ENCODE assay signal across 32 cellular contexts in genomic region chr1:156400191-156400920, GRCh38. TPM values are rescaled to one million over a fixed set of nuclear protein-coding genes. Genes with fewer than 3 reads are reported as not detected.
DNase-seq lines count a peak whose midpoint lies in the region; ATAC-seq, FAIRE-seq and TF ChIP-seq lines count a peak whose summit lies in the region.
"Had no signal": no experiment of that assay in that cellular context is flagged by ENCODE, and none has a peak within 500 bp of the region (broad histone marks: within the 10 kb centered on the region; RNA-seq: fewer than 3 reads in every experiment).

No MANE protein-coding gene starts in this region.

- TF ChIP-seq CTCF in H1 (IDR thresholded peaks at IDR 0.05; ENCODE audit: control extremely low read depth in 1 of 3, insufficient read depth in 1 of 3, low read depth in 1 of 3, low read length in 3 of 3), result no peak
- no peak for TF ChIP-seq CTCF in endothelial cell (IDR thresholded peaks at IDR 0.05; ENCODE audit: unreplicated experiment)

- no peaks in the 10 kb centered on the region for H4K20me1 ChIP-seq in H1 (replicated peaks in 1 of 2; ENCODE audit: control insufficient read depth in 1 of 2, insufficient read depth in 2 of 2, low read length in 2 of 2)

- no peak overlapping the region for H4K91ac ChIP-seq in H1 (replicated peaks; ENCODE audit: insufficient read length, low read length)

- peak; percentile 82 for DNase-seq in NCI-H526 treated with DMSO at 0.1 percent for 48 hours (lab: John Stamatoyannopoulos, UW)
- no peak for DNase-seq in H1 (ENCODE audit: low read depth in 1 of 2, low spot score in 2 of 2)
- peak in 51 of 56 donors; percentile 33 to 90 (median 70) for DNase-seq in nucleus accumbens (lab: John Stamatoyannopoulos, UW)
- no peak for DNase-seq in endothelial cell (ENCODE audit: low spot score)
- no peak for DNase-seq in sciatic nerve (ENCODE audit: low spot score)
- DNase-seq: activated CD4-positive, alpha-beta memory T cell treated with anti-CD3 and anti-CD28 coated beads for 36 hours; activated CD8-positive, alpha-beta memory T cell treated with anti-CD3 and anti-CD28 coated beads, Interleukin-2, amount 50 U/mL, for 4 hours; activated naive CD4-positive, alpha-beta T cell treated with anti-CD3 and anti-CD28 coated beads, Interleukin-2, amount 50 U/mL, for 16 hours; amniotic stem cell; colonic mucosa; effector CD8-positive, alpha-beta T cell; Karpas-422; NCI-H2029 treated with DMSO at 0.1 percent for 48 hours; NK-92 treated with Interleukin-12 subunit alpha and Interleukin-12 subunit beta, amount 100 ng/mL, for 24 hours; sigmoid colon; stimulated activated CD4-positive, alpha-beta T cell treated with anti-CD3 and anti-CD28 coated beads, Interleukin-12 subunit alpha, Interleukin-12 subunit beta, amount 100 ng/mL, for 4 hours; stimulated activated CD4-positive, alpha-beta T cell treated with anti-CD3 and anti-CD28 coated beads, Interleukin-2, amount 100 ng/mL, for 48 hours; T-helper 17 cell had no signal

- TF ChIP-seq RAD21 in H1 (IDR thresholded peaks at IDR 0.05 in 1 of 2, conservative IDR thresholded peaks at IDR 0.05 in 1 of 2; ENCODE audit: low read depth in 2 of 2, low read length in 2 of 2), result no peak

- H2BK5ac ChIP-seq in H1 (ENCODE audit: low read depth, low read length), result no peak overlapping the region

- no peaks in the 10 kb centered on the region for H3K9me3 Mint-ChIP-seq in endothelial cell (ENCODE audit: unreplicated experiment)
- H3K9me3 Mint-ChIP-seq: activated CD4-positive, alpha-beta memory T cell treated with anti-CD3 and anti-CD28 coated beads for 36 hours; type B pancreatic cell had no signal

- peak overlapping the region; percentile 39; the same call in 1 of the 2 replicates for H2BK12ac ChIP-seq in H1 (ENCODE audit: low read depth, low read length)

- H3K79me2 ChIP-seq in H1 (ENCODE audit: control insufficient read depth in 1 of 2, insufficient read depth in 2 of 2, low read length in 2 of 2), result no peaks in the 10 kb centered on the region

- H3K79me1 ChIP-seq in H1 (ENCODE audit: low read depth, low read length), result no peaks in the 10 kb centered on the region

- H3K36me3 ChIP-seq in H1 (ENCODE audit: control insufficient read depth in 2 of 4, insufficient read depth in 4 of 4, low read length in 3 of 4), result no peaks in the 10 kb centered on the region
- H3K36me3 ChIP-seq: colonic mucosa, HAP-1, left lung, prostate gland, sigmoid colon had no signal

- H3K9ac ChIP-seq in H1 (replicated peaks in 1 of 4; ENCODE audit: extremely low read depth in 1 of 4, low read depth in 3 of 4, low read length in 3 of 4), result no peak overlapping the region

- no peak overlapping the region for H3K4me3 ChIP-seq in H1 (ENCODE audit: extremely low read depth in 1 of 4, insufficient read depth in 2 of 4, low read depth in 3 of 4, low read length in 4 of 4)
- H3K4me3 ChIP-seq: colonic mucosa, GM12878, HAP-1, left lung, prostate gland, sigmoid colon had no signal

- no peak overlapping the region for H3K4me3 Mint-ChIP-seq in endothelial cell (ENCODE audit: unreplicated experiment)
- H3K4me3 Mint-ChIP-seq: activated CD4-positive, alpha-beta memory T cell treated with anti-CD3 and anti-CD28 coated beads for 36 hours; T-helper 17 cell; type B pancreatic cell had no signal

- no peak overlapping the region for H3K56ac ChIP-seq in H1 (replicated peaks; ENCODE audit: insufficient read length, low read depth, low read length)

- TF ChIP-seq EP300 in H1 (IDR thresholded peaks at IDR 0.05; ENCODE audit: borderline replicate concordance in 1 of 2, low read depth in 2 of 2, low read length in 2 of 2), result no peak

- peaks cover 8% of the 10 kb centered on the region for H3K4me1 Mint-ChIP-seq in endothelial cell (ENCODE audit: unreplicated experiment)

- H3K23ac ChIP-seq in H1 (ENCODE audit: insufficient read length), result no peak overlapping the region

- no peak overlapping the region for H3K27ac Mint-ChIP-seq in endothelial cell (ENCODE audit: unreplicated experiment)
- H3K27ac Mint-ChIP-seq: activated CD4-positive, alpha-beta memory T cell treated with anti-CD3 and anti-CD28 coated beads for 36 hours; T-helper 17 cell had no signal

- H3K18ac ChIP-seq in H1 (ENCODE audit: extremely low read depth, low read length), result no peak overlapping the region; the same call in 1 of the 2 replicates

- no peak for FAIRE-seq in H1 (lab: Jason Lieb, UNC)
- FAIRE-seq: bronchial epithelial cell, GM12878 had no signal

- H3K36me3 Mint-ChIP-seq in endothelial cell (ENCODE audit: low read depth, unreplicated experiment), result peaks cover 3% of the 10 kb centered on the region
- H3K36me3 Mint-ChIP-seq: activated CD4-positive, alpha-beta memory T cell treated with anti-CD3 and anti-CD28 coated beads for 36 hours; type B pancreatic cell had no signal

- no peak overlapping the region for H2BK120ac ChIP-seq in H1 (replicated peaks; ENCODE audit: low read depth, low read length)

- intact Hi-C loops in sciatic nerve (cut with DNase I), result no loop called here

- H3K4ac ChIP-seq in H1 (replicated peaks; ENCODE audit: insufficient read length, low read depth, low read length), result no peak overlapping the region

- H4K8ac ChIP-seq in H1 (ENCODE audit: extremely low read depth, insufficient read depth, low read length), result no peak overlapping the region

- no peak overlapping the region for H2BK20ac ChIP-seq in H1 (ENCODE audit: low read length)

- H3K14ac ChIP-seq in H1 (ENCODE audit: insufficient read length), result no peak overlapping the region

- H3K9me3 ChIP-seq in H1 (ENCODE audit: insufficient read depth in 2 of 2, low read depth in 1 of 2, low read length in 1 of 2), result no peaks in the 10 kb centered on the region
- H3K9me3 ChIP-seq: colonic mucosa, HAP-1, left lung, prostate gland, sigmoid colon had no signal

- no peak for ATAC-seq in GM21825 (IDR thresholded peaks at IDR 0.05; ENCODE audit: unreplicated experiment)
- no peak for ATAC-seq in HG03280 (IDR thresholded peaks at IDR 0.05; ENCODE audit: unreplicated experiment)
- no peak for ATAC-seq in sciatic nerve
- ATAC-seq: activated CD4-positive, CD25-positive, alpha-beta regulatory T cell treated with anti-CD3 and anti-CD28 coated beads, Interleukin-2, amount 50 U/mL, for 24 hours; GM12878; left lung; Right ventricle myocardium inferior; SK-N-SH treated with all-trans-retinoic acid at 6 μM for 48 hours; T-helper 17 cell had no signal

- no peak overlapping the region for H3K27ac ChIP-seq in H1 (ENCODE audit: low read depth, low read length)
- H3K27ac ChIP-seq: colonic mucosa, left lung, prostate gland, sigmoid colon had no signal

- POLR2A ChIA-PET in H1 (lab: Charles Lee; ENCODE audit: partially characterized antibody), result interaction anchor here (0.6 to 3.0 kb wide), 7 partner anchors 9 to 127 kb away, joined by 3 to 8 read pairs (median 3); partner anchors contain the start of genes CCT3 and TSACC

- TF ChIP-seq POLR2A in H1 (IDR thresholded peaks at IDR 0.05; ENCODE audit: control extremely low read depth in 1 of 2, low read depth in 2 of 2, low read length in 2 of 2), result no peak

- CTCF ChIA-PET in H1 (lab: Charles Lee; ENCODE audit: partially characterized antibody), result interaction anchor here (0.8 to 26.1 kb wide), 6 partner anchors 12 to 260 kb away, joined by 3 to 517 read pairs (median 5); no protein-coding TSS in a partner anchor

- H3K23me2 ChIP-seq in H1 (ENCODE audit: low read depth, low read length), result no peaks in the 10 kb centered on the region

- H2AK5ac ChIP-seq in H1 (ENCODE audit: low read depth, low read length), result no peak overlapping the region

- WGBS in H1 (ENCODE audit: extremely low coverage in 1 of 2, insufficient coverage in 1 of 2, insufficient read length in 1 of 2, insufficient replicate concordance in 2 of 2, low coverage in 1 of 2, low lambda C conversion rate in 2 of 2, missing lambda C conversion rate in 1 of 2), 2 experiments, result 81% methylated on average over 15 of the region's 25 CpGs; no CpG with 5 or more reads in 1 of the 2 experiments

- no peak overlapping the region for H3K4me2 ChIP-seq in H1 (ENCODE audit: insufficient read depth in 1 of 2, low read depth in 2 of 2, low read length in 2 of 2)

- H2BK15ac ChIP-seq in H1 (ENCODE audit: low read length), result no peak overlapping the region

- H2AFZ ChIP-seq in H1 (ENCODE audit: low read length), result no peak overlapping the region

- H4K5ac ChIP-seq in H1 (ENCODE audit: insufficient read length, low read depth, low read length), result no peak overlapping the region

- peaks cover 6 to 25% (median 22%) of the 10 kb centered on the region in 4 experiments for H3K4me1 ChIP-seq in H1 (replicated peaks in 1 of 4; ENCODE audit: control insufficient read depth in 3 of 4, insufficient read depth in 4 of 4, low read length in 3 of 4)
- H3K4me1 ChIP-seq: colonic mucosa, HAP-1, left lung, prostate gland, sigmoid colon had no signal

- peaks cover 3% of the 10 kb centered on the region for H3K27me3 Mint-ChIP-seq in endothelial cell (ENCODE audit: unreplicated experiment)
- H3K27me3 Mint-ChIP-seq: activated CD4-positive, alpha-beta memory T cell treated with anti-CD3 and anti-CD28 coated beads for 36 hours had no signal

- H3K27me3 ChIP-seq in H1 (replicated peaks in 1 of 4; ENCODE audit: control insufficient read depth in 3 of 4, extremely low read depth in 1 of 4, insufficient read depth in 3 of 4, low read length in 3 of 4), result peaks cover 0 to 7% (median 0%) of the 10 kb centered on the region in 4 experiments; a peak in 3 of 7 replicates
- H3K27me3 ChIP-seq: colonic mucosa had no signal

TF ChIP-seq in H1, 55 proteins besides CTCF, POLR2A, EP300 and RAD21 (continues in another document):
- no peak for TF ChIP-seq CBX8 (IDR thresholded peaks at IDR 0.05; ENCODE audit: borderline replicate concordance, low read depth, low read length)
- no peak for TF ChIP-seq SP1 (IDR thresholded peaks at IDR 0.05; ENCODE audit: low read depth, low read length)
- TF ChIP-seq BACH1 (IDR thresholded peaks at IDR 0.05; ENCODE audit: low read length), result no peak
- TF ChIP-seq CREB1 (IDR thresholded peaks at IDR 0.05), result no peak
- no peak for TF ChIP-seq RNF2 (IDR thresholded peaks at IDR 0.05; ENCODE audit: borderline replicate concordance, low read depth, low read length, missing control alignments, poor library complexity, severe bottlenecking)
- TF ChIP-seq KDM1A (IDR thresholded peaks at IDR 0.05; ENCODE audit: borderline replicate concordance, low read length), result no peak

RNA-seq across cellular contexts. Expression of gene RHBG, which starts 31.3 kb away (rescaled TPM):
- 2.2 and 2.6 TPM in 2 replicates for total RNA-seq in H1 (2021; fragmentation: NEBNext Ultra II Directional; extraction: Animal tissue kit (Norgen Biotek cat#: 25700))
- 2.7 and 3.1 TPM in 2 replicates for polyA plus RNA-seq in H1 (2011; rRNA removed)
- 2.7 TPM for polyA plus RNA-seq in H1 (2011; cell fraction: cytosol; rRNA removed)
- 6.5 TPM for polyA plus RNA-seq in H1 (2011; cell fraction: nucleus; rRNA removed)
- polyA plus RNA-seq in H1 (2012, experiment 1 of 2), result 1.9 to 2.4 TPM (median 2.1 TPM) in 4 replicates
- 0.92 TPM for polyA plus RNA-seq in H1 (2012, experiment 2 of 2)
- 2.1 TPM for polyA plus RNA-seq in H1 (2013, experiment 1 of 2)
- 1.7 TPM for polyA plus RNA-seq in H1 (2013, experiment 2 of 2)
- polyA minus RNA-seq in H1 (2011; rRNA and poly(A)+ RNA removed), result 1.2 and 1.5 TPM in 2 replicates
- polyA minus RNA-seq in H1 (2011; cell fraction: cytosol; rRNA and poly(A)+ RNA removed), result 2.1 TPM
- polyA minus RNA-seq in H1 (2011; cell fraction: nucleus; rRNA and poly(A)+ RNA removed), result 5.1 TPM
- not detected for total RNA-seq in endothelial cell (ENCODE audit: unreplicated experiment)
- not detected for total RNA-seq in sciatic nerve
- total RNA-seq: activated CD4-positive, alpha-beta memory T cell treated with anti-CD3 and anti-CD28 coated beads for 36 hours; epithelial cell of proximal tubule; glomerular endothelial cell; GM12878; left lung; myocyte; Right ventricle myocardium inferior; sigmoid colon; T-helper 17 cell had no signal
- polyA plus RNA-seq: GM12878, sigmoid colon had no signal

Comparison
In these comparisons a context has a peak if more than half of its experiments do, and no peak if none do; other contexts are left out.
1. DNase-seq: peak in NCI-H526 treated with DMSO at 0.1 percent for 48 hours (single experiment) and nucleus accumbens (51 of 56); none in H1 (0 of 2), endothelial cell (single experiment) and sciatic nerve (single experiment).